9 cellular contexts compared by ENCODE assay signal in genomic region chr22:18060646-18061620, GRCh38. TPM values are rescaled to one million over a fixed set of nuclear protein-coding genes. Genes with fewer than 3 reads are reported as not detected.
DNase-seq lines count a peak whose midpoint lies in the region; ATAC-seq and TF ChIP-seq lines count a peak whose summit lies in the region.
"Had no signal": no experiment of that assay in that cellular context is flagged by ENCODE, and none has a peak within 500 bp of the region (broad histone marks: within the 10 kb centered on the region; RNA-seq: fewer than 3 reads in every experiment).

No MANE protein-coding gene starts in this region.

- H3K9me3 ChIP-seq in mesodermal cell (ENCODE audit: control insufficient read depth, low read length): no peaks in the 10 kb centered on the region
- H3K9me3 ChIP-seq in HAP-1: no peaks in the 10 kb centered on the region
- no peaks in the 10 kb centered on the region for H3K9me3 ChIP-seq in suprapubic skin
- H3K9me3 ChIP-seq: lower lobe of right lung had no signal

- H3K27ac ChIP-seq in mesodermal cell (ENCODE audit: low read depth, low read length, severe bottlenecking) (peak overlapping the region; percentile 70), suprapubic skin (no peak overlapping the region)
- H3K27ac ChIP-seq: lower lobe of right lung had no signal

- TF ChIP-seq CTCF in cardiac fibroblast (IDR thresholded peaks at IDR 0.05; ENCODE audit: low read depth, low read length) (no peak), suprapubic skin (IDR thresholded peaks at IDR 0.05) (no peak)

- TF ChIP-seq EP300 in suprapubic skin (IDR thresholded peaks at IDR 0.05): no peak

- 76 to 84% methylated on average over 6 to 10 of the region's 13 CpGs for WGBS in mesodermal cell (ENCODE audit: insufficient coverage in 2 of 2), 2 experiments
- 74% methylated on average over 12 of the region's 13 CpGs for WGBS in suprapubic skin

- H3K4me3 ChIP-seq in cardiac fibroblast (replicated peaks in 1 of 2; ENCODE audit: low read depth in 2 of 2, low read length in 2 of 2): no peak overlapping the region
- H3K4me3 ChIP-seq in mesodermal cell (ENCODE audit: extremely low read depth, insufficient read depth, low read length, poor library complexity, severe bottlenecking): no peak overlapping the region
- H3K4me3 ChIP-seq in HAP-1: no peak overlapping the region
- no peak overlapping the region for H3K4me3 ChIP-seq in suprapubic skin
- H3K4me3 ChIP-seq: lower lobe of right lung had no signal

- H3K36me3 ChIP-seq in mesodermal cell (ENCODE audit: control insufficient read depth, insufficient read depth, low read length) (no peaks in the 10 kb centered on the region), HAP-1 (replicated peaks) (no peaks in the 10 kb centered on the region), suprapubic skin (no peaks in the 10 kb centered on the region)
- H3K36me3 ChIP-seq: lower lobe of right lung had no signal

- ATAC-seq in HG03439 (IDR thresholded peaks at IDR 0.05; ENCODE audit: unreplicated experiment): no peak

- H3K4me1 ChIP-seq in mesodermal cell (ENCODE audit: control insufficient read depth, insufficient read depth, low read length, poor library complexity, severe bottlenecking) (peaks cover 30% of the 10 kb centered on the region), HAP-1 (peaks cover 4% of the 10 kb centered on the region; the same call in 1 of the 2 replicates), suprapubic skin (peaks cover 27% of the 10 kb centered on the region)

- H3K27me3 ChIP-seq in HAP-1 (ENCODE audit: low read depth) (peaks cover 12% of the 10 kb centered on the region), suprapubic skin (no peaks in the 10 kb centered on the region)

- TF ChIP-seq POLR2A in suprapubic skin (IDR thresholded peaks at IDR 0.05): no peak

- DNase-seq in HuH-7.5 (ENCODE audit: low spot score): peak; percentile 84
- DNase-seq in cardiac fibroblast (ENCODE audit: low read depth in 2 of 2): peak; percentile 14 to 63
- no peak for DNase-seq in activated gamma-delta T cell treated with Interleukin-2 at 50 U/mL for 16 hours
- no peak for DNase-seq in HAP-1 (ENCODE audit: low spot score in 2 of 2)
- no peak for DNase-seq in suprapubic skin (ENCODE audit: low spot score in 2 of 2)
- DNase-seq: lower lobe of right lung, NCI-H1930 had no signal

- in situ Hi-C loops in HAP-1 (cut with MboI; ENCODE audit: low sequenced_read_pairs): loop anchor here (5.0 kb wide), 1 partner anchor 34 kb away; no protein-coding TSS in a partner anchor

RNA-seq across cellular contexts. Expression of gene PEX26, which starts 16.9 kb away (rescaled TPM):
- polyA plus RNA-seq in mesodermal cell (2013, experiment 1 of 2): 20.7 TPM
- 16.5 TPM for polyA plus RNA-seq in mesodermal cell (2013, experiment 2 of 2)
- 10 to 100 TPM; 31.7 to 47.3 (median 39.1) TPM for total RNA-seq in suprapubic skin

RNA-seq across cellular contexts. Expression of gene MICAL3, which starts 36.6 kb away (rescaled TPM):
- polyA plus RNA-seq in mesodermal cell (2013, experiment 1 of 2): 18.3 TPM
- 16.6 TPM for polyA plus RNA-seq in mesodermal cell (2013, experiment 2 of 2)
- total RNA-seq in suprapubic skin: 10 to 100 TPM; 30.4 to 57.1 (median 37.7) TPM

RNA-seq across cellular contexts. Expression of gene TUBA8, which starts 49.7 kb away (rescaled TPM):
- polyA plus RNA-seq in mesodermal cell (2013, experiment 1 of 2): 0.63 TPM
- 0.15 TPM for polyA plus RNA-seq in mesodermal cell (2013, experiment 2 of 2)
- total RNA-seq in suprapubic skin: 1 to 10 TPM; 1.7 to 7.1 (median 2.6) TPM

Comparison
In these comparisons a context has a peak if more than half of its experiments do, and no peak if none do; other contexts are left out.
1. DNase-seq: peak in HuH-7.5 (single experiment) and cardiac fibroblast (2 of 2); none in activated gamma-delta T cell treated with Interleukin-2 at 50 U/mL for 16 hours (single experiment), HAP-1 (0 of 2) and suprapubic skin (0 of 2).